Comparison of ENCODE assay signal across 1 cellular context in the genomic region with DNA sequence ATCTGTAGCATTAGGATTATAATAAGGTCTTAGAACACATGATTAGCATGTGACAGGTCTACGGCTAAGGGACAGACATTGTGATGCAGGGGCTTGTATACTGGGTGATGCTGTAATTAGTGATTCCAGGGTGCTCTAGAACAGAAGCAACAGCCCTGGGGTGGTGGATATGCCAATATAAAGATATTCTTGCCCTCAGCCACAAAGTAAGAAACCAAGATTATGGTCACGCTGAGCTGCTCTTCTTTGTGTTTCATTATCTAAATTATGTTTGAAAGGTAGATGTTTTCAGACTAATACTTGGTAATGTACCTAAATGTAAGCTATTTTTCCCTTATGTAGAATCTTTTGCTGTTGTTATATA.
TF ChIP-seq lines count a peak whose summit lies in the region.

No MANE protein-coding gene starts in this region.

TF ChIP-seq in SK-N-SH, 30 proteins besides CTCF, POLR2A, EP300 and RAD21 (continued from another document):
- TF ChIP-seq, protein P1, sequence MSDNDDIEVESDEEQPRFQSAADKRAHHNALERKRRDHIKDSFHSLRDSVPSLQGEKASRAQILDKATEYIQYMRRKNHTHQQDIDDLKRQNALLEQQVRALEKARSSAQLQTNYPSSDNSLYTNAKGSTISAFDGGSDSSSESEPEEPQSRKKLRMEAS (IDR thresholded peaks at IDR 0.05; ENCODE audit: low read depth): no peak
